In genomic region chr17:6269474-6269873, GRCh38 we compare ENCODE assay signal across 10 cellular contexts.
DNase-seq lines count a peak whose midpoint lies in the region; ATAC-seq and TF ChIP-seq lines count a peak whose summit lies in the region.
"Had no signal": no experiment of that assay in that cellular context is flagged by ENCODE, and none has a peak within 500 bp of the region (broad histone marks: within the 10 kb centered on the region; RNA-seq: fewer than 3 reads in every experiment).

No MANE protein-coding gene starts in this region.

- H3K27ac Mint-ChIP-seq in CD14-positive monocyte: no peak overlapping the region
- H3K27ac Mint-ChIP-seq: dendritic cell treated with granulocyte-macrophage colony-stimulating factor and Interleukin-4, amounts not matched to agents 40 ng/mL and 50 ng/mL, for 4 days had no signal

- no peaks in the 10 kb centered on the region for H3K4me1 Mint-ChIP-seq in CD14-positive monocyte

- peaks cover 0 to 3% (median 0%) of the 10 kb centered on the region in 7 donors for H3K9me3 Mint-ChIP-seq in CD14-positive monocyte
- H3K9me3 Mint-ChIP-seq: dendritic cell treated with granulocyte-macrophage colony-stimulating factor and Interleukin-4, amounts not matched to agents 40 ng/mL and 50 ng/mL, for 4 days had no signal

- ATAC-seq in HG03196 (IDR thresholded peaks at IDR 0.05; ENCODE audit: unreplicated experiment): no peak

- peak; percentile 23 for DNase-seq in SIG-M5 treated with dmso at 0.1 percent for 504 hours (lab: John Stamatoyannopoulos, UW; ENCODE audit: unreplicated experiment)
- no peak for DNase-seq in SIG-M5 (lab: John Stamatoyannopoulos, UW)
- peak; percentile 9 for DNase-seq in NOMO-1 treated with dmso at 0.1 percent for 144 hours (lab: John Stamatoyannopoulos, UW; ENCODE audit: unreplicated experiment)
- DNase-seq in dermis microvascular lymphatic vessel endothelial cell (ENCODE audit: low read depth in 2 of 2): peak; percentile 7 to 52
- peak; percentile 20 for DNase-seq in pulmonary artery endothelial cell (ENCODE audit: low read depth, low spot score)
- DNase-seq in CD14-positive monocyte (ENCODE audit: low spot score): no peak
- no peak for DNase-seq in NCI-H1105 (lab: John Stamatoyannopoulos, UW)
- DNase-seq: GOT3 had no signal

- no peak overlapping the region for H3K4me3 Mint-ChIP-seq in CD14-positive monocyte
- H3K4me3 Mint-ChIP-seq: dendritic cell treated with granulocyte-macrophage colony-stimulating factor and Interleukin-4, amounts not matched to agents 40 ng/mL and 50 ng/mL, for 4 days had no signal

- H3K27me3 Mint-ChIP-seq in CD14-positive monocyte (ENCODE audit: low read depth in 3 of 3): peaks cover 2 to 4% (median 3%) of the 10 kb centered on the region in 3 donors
- H3K27me3 Mint-ChIP-seq: dendritic cell treated with granulocyte-macrophage colony-stimulating factor and Interleukin-4, amounts not matched to agents 40 ng/mL and 50 ng/mL, for 4 days had no signal

- TF ChIP-seq CTCF in CD14-positive monocyte (IDR thresholded peaks at IDR 0.05): no peak

- intact Hi-C loops in CD14-positive monocyte (cut with micrococcal nuclease): no loop called here

- no peaks in the 10 kb centered on the region for H3K36me3 Mint-ChIP-seq in CD14-positive monocyte

Comparison
In these comparisons a context has a peak if more than half of its experiments do, and no peak if none do; other contexts are left out.
1. DNase-seq: peak in SIG-M5 treated with dmso at 0.1 percent for 504 hours (single experiment), NOMO-1 treated with dmso at 0.1 percent for 144 hours (single experiment), dermis microvascular lymphatic vessel endothelial cell (2 of 2) and pulmonary artery endothelial cell (single experiment); none in SIG-M5 (single experiment), CD14-positive monocyte (single experiment) and NCI-H1105 (single experiment).